18 cellular contexts compared by ENCODE assay signal in the genomic region with DNA sequence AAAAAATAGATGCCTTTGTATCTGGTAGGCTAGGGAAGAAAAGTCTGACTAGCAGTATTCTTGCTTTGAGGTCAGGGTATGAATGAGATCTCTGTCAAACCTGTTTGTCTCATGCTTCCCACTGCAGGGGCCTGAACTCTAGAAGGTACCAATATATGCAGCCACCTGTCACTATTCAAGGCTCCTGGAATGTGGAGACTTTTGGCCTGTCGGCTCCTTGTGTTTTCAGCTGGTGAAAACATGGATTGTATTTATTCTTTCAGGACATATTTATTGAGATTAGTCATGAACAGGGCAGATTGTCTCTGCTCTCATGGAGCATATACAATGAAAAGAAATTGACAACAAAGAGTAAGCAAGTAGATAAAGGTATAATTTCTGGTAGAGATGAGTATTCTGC.
A peak's percentile ranks its signal among the peaks of the same experiment; 100 is the strongest.
DNase-seq lines count a peak whose midpoint lies in the region; ATAC-seq and TF ChIP-seq lines count a peak whose summit lies in the region.
"Had no signal": no experiment of that assay in that cellular context is flagged by ENCODE, and none has a peak within 500 bp of the region (broad histone marks: within the 10 kb centered on the region; RNA-seq: fewer than 3 reads in every experiment).

No MANE protein-coding gene starts in this region.

- no peak for TF ChIP-seq EP300 in tibial nerve (IDR thresholded peaks at IDR 0.05)

- no peaks in the 10 kb centered on the region for H3K79me2 ChIP-seq in PC-3 (ENCODE audit: low read length)

- POLR2A ChIA-PET in PC-3 (lab: Charles Lee; ENCODE audit: unreplicated experiment): no interaction called here

- H3K36me3 ChIP-seq in PC-3 (ENCODE audit: low read depth, low read length): no peaks in the 10 kb centered on the region
- no peaks in the 10 kb centered on the region for H3K36me3 ChIP-seq in tibial nerve
- H3K36me3 ChIP-seq: thyroid gland had no signal

- TF ChIP-seq POLR2A in tibial nerve (IDR thresholded peaks at IDR 0.05): no peak

- H3K9me2 ChIP-seq in PC-3 (replicated peaks; ENCODE audit: low read length): no peaks in the 10 kb centered on the region

- H3K27ac ChIP-seq in PC-3 (ENCODE audit: low read length) (no peak overlapping the region), tibial nerve (no peak overlapping the region)
- H3K27ac ChIP-seq: thyroid gland had no signal

- BruUV-seq in PC-3 (replicated peaks; lab: Mats Ljungman, UMichigan): no TSS peak

- H3K4me2 ChIP-seq in PC-3 (ENCODE audit: low read length): no peak overlapping the region

- H3K27me3 ChIP-seq in PC-3 (ENCODE audit: low read length) (no peaks in the 10 kb centered on the region), tibial nerve (no peaks in the 10 kb centered on the region)
- H3K27me3 ChIP-seq: thyroid gland had no signal

- intact Hi-C loops in PC-3 (cut with micrococcal nuclease): no loop called here

- DNase-seq in COLO668 (lab: John Stamatoyannopoulos, UW; ENCODE audit: unreplicated experiment): peak; percentile 15
- DNase-seq in EL: peak; percentile 9
- peak; percentile 31 for DNase-seq in PC-3
- peak; percentile 32 for DNase-seq in iris pigment epithelial cell (ENCODE audit: low read depth)
- no peak for DNase-seq in AG08396 (ENCODE audit: low spot score)
- no peak for DNase-seq in tibial nerve (ENCODE audit: low spot score in 2 of 2)
- DNase-seq in activated gamma-delta T cell treated with Interleukin-2 at 50 U/mL for 16 hours: no peak
- DNase-seq: activated CD4-positive, alpha-beta T cell treated with anti-CD3 and anti-CD28 coated beads for 48 hours; activated CD8-positive, alpha-beta memory T cell treated with anti-CD3 and anti-CD28 coated beads, Interleukin-2, amount 50 U/mL, for 48 hours; activated effector memory CD4-positive, alpha-beta T cell treated with anti-CD3 and anti-CD28 coated beads, Interleukin-2, amount 50 U/mL, for 16 hours; amygdala; effector memory CD4-positive, alpha-beta T cell; glutamatergic neuron; H7; NCI-H1417 treated with DMSO at 0.1 percent for 48 hours; occipital lobe; stimulated activated naive B cell treated with anti-CD40 and anti-IgM and Interleukin-4, amounts not matched to agents 10 μg/mL and 1 μg/mL and 100 μg/mL, for 72 hours; thyroid gland had no signal

- CTCF ChIA-PET in PC-3 (lab: Charles Lee): no interaction called here

- peak; percentile 29; the same call in 1 of the 2 replicates for ATAC-seq in PC-3
- ATAC-seq: stimulated activated naive B cell treated with anti-CD40 and anti-IgM and Interleukin-4, amounts not matched to agents 10 μg/mL and 1 μg/mL and 100 μg/mL, for 72 hours had no signal

- H3K9ac ChIP-seq in PC-3 (ENCODE audit: low read length): no peak overlapping the region

- H3K4me1 ChIP-seq in PC-3 (ENCODE audit: insufficient read depth, low read length) (no peaks in the 10 kb centered on the region), tibial nerve (peaks cover 0 to 35% (median 10%) of the 10 kb centered on the region in 4 donors)

- no peak overlapping the region for H2AFZ ChIP-seq in PC-3 (ENCODE audit: low read length)

- H3K4me3 ChIP-seq in PC-3 (ENCODE audit: low read length): no peak overlapping the region
- no peak overlapping the region for H3K4me3 ChIP-seq in tibial nerve
- H3K4me3 ChIP-seq: thyroid gland had no signal

- H3F3A ChIP-seq in PC-3 (ENCODE audit: low read length, unreplicated experiment): no peaks in the 10 kb centered on the region

- H4K20me1 ChIP-seq in PC-3 (ENCODE audit: low read length): no peaks in the 10 kb centered on the region

- WGBS in tibial nerve, 2 donors: 52 to 63% methylated on average over 1 of the region's 1 CpG

- H3K9me3 ChIP-seq in PC-3 (ENCODE audit: low read length): no peaks in the 10 kb centered on the region
- no peaks in the 10 kb centered on the region for H3K9me3 ChIP-seq in tibial nerve
- H3K9me3 ChIP-seq: thyroid gland had no signal

- TF ChIP-seq CTCF in PC-3 (conservative IDR thresholded peaks at IDR 0.05; ENCODE audit: low read depth, low read length) (no peak), tibial nerve (IDR thresholded peaks at IDR 0.05) (no peak)

Comparison
In these comparisons a context has a peak if more than half of its experiments do, and no peak if none do; other contexts are left out.
1. DNase-seq: peak in COLO668 (single experiment), EL (single experiment), PC-3 (single experiment) and iris pigment epithelial cell (single experiment); none in AG08396 (single experiment), tibial nerve (0 of 2) and activated gamma-delta T cell treated with Interleukin-2 at 50 U/mL for 16 hours (single experiment).